ENCODE assay signal across 21 cellular contexts in genomic region chr14:24715239-24715638, GRCh38.
A peak's percentile ranks its signal among the peaks of the same experiment; 100 is the strongest.
DNase-seq lines count a peak whose midpoint lies in the region; ATAC-seq and FAIRE-seq lines count a peak whose summit lies in the region.
"Had no signal": no experiment of that assay in that cellular context is flagged by ENCODE, and none has a peak within 500 bp of the region (broad histone marks: within the 10 kb centered on the region; RNA-seq: fewer than 3 reads in every experiment).

No MANE protein-coding gene starts in this region.

- no peak overlapping the region for H2BK5ac ChIP-seq in trophoblast cell (ENCODE audit: low read depth, low read length, poor library complexity)

- no peak overlapping the region for H3K27ac Mint-ChIP-seq in activated CD4-positive, alpha-beta memory T cell treated with anti-CD3 and anti-CD28 coated beads for 36 hours
- H3K27ac Mint-ChIP-seq in activated CD4-positive, alpha-beta memory T cell treated with anti-CD3 and anti-CD28 coated beads, Interleukin-2, amount 10 ng/mL, durations not matched to agents 7 days and 5 days = no peak overlapping the region
- H3K27ac Mint-ChIP-seq in activated naive CD8-positive, alpha-beta T cell treated with anti-CD3 and anti-CD28 coated beads, Interleukin-2, amount 50 U/mL, for 24 hours = no peak overlapping the region
- H3K27ac Mint-ChIP-seq in activated naive CD8-positive, alpha-beta T cell treated with anti-CD3 and anti-CD28 coated beads for 36 hours = no peak overlapping the region
- H3K27ac Mint-ChIP-seq: CD4-positive, alpha-beta memory T cell had no signal

- H3K36me3 ChIP-seq in trophoblast cell (ENCODE audit: control insufficient read depth in 1 of 2, insufficient read depth in 2 of 2, low read length in 2 of 2) = no peaks in the 10 kb centered on the region
- H3K36me3 ChIP-seq: BLaER1 had no signal

- POLR2A ChIA-PET in activated CD4-positive, alpha-beta memory T cell treated with anti-CD3 and anti-CD28 coated beads for 36 hours (lab: Charles Lee) = interaction anchor here (1.3 kb wide), 1 partner anchor 22 kb away, joined by 4 read pairs; no protein-coding TSS in a partner anchor
- POLR2A ChIA-PET in activated CD4-positive, alpha-beta memory T cell treated with anti-CD3 and anti-CD28 coated beads, Interleukin-2, amount 10 ng/mL, durations not matched to agents 7 days and 5 days (lab: Charles Lee) = no interaction called here

- no peak overlapping the region for H3K4me3 Mint-ChIP-seq in activated CD4-positive, alpha-beta memory T cell treated with anti-CD3 and anti-CD28 coated beads for 36 hours
- H3K4me3 Mint-ChIP-seq in activated CD4-positive, alpha-beta memory T cell treated with anti-CD3 and anti-CD28 coated beads, Interleukin-2, amount 10 ng/mL, durations not matched to agents 7 days and 5 days = no peak overlapping the region
- H3K4me3 Mint-ChIP-seq in activated naive CD8-positive, alpha-beta T cell treated with anti-CD3 and anti-CD28 coated beads, Interleukin-2, amount 50 U/mL, for 24 hours = no peak overlapping the region
- no peak overlapping the region for H3K4me3 Mint-ChIP-seq in activated naive CD8-positive, alpha-beta T cell treated with anti-CD3 and anti-CD28 coated beads for 36 hours
- H3K4me3 Mint-ChIP-seq: CD14-positive monocyte; CD4-positive, alpha-beta memory T cell had no signal

- no peak overlapping the region for H3K4ac ChIP-seq in trophoblast cell (ENCODE audit: low read depth, low read length)

- no peaks in the 10 kb centered on the region for H3K36me3 Mint-ChIP-seq in activated CD4-positive, alpha-beta memory T cell treated with anti-CD3 and anti-CD28 coated beads for 36 hours
- no peaks in the 10 kb centered on the region for H3K36me3 Mint-ChIP-seq in activated CD4-positive, alpha-beta memory T cell treated with anti-CD3 and anti-CD28 coated beads, Interleukin-2, amount 10 ng/mL, durations not matched to agents 7 days and 5 days (ENCODE audit: low read depth)
- no peaks in the 10 kb centered on the region for H3K36me3 Mint-ChIP-seq in activated naive CD8-positive, alpha-beta T cell treated with anti-CD3 and anti-CD28 coated beads, Interleukin-2, amount 50 U/mL, for 24 hours (ENCODE audit: low read depth)
- H3K36me3 Mint-ChIP-seq in activated naive CD8-positive, alpha-beta T cell treated with anti-CD3 and anti-CD28 coated beads for 36 hours = no peaks in the 10 kb centered on the region
- H3K36me3 Mint-ChIP-seq: CD14-positive monocyte; CD4-positive, alpha-beta memory T cell had no signal

- no CpG with 5 or more reads among the region's 2 CpGs for WGBS in trophoblast cell (ENCODE audit: extremely low coverage, insufficient coverage, insufficient read length)

- H4K8ac ChIP-seq in trophoblast cell (ENCODE audit: low read depth, low read length) = no peak overlapping the region

- H3K79me2 ChIP-seq in trophoblast cell (ENCODE audit: control insufficient read depth, insufficient read depth, low read length, poor library complexity) = no peaks in the 10 kb centered on the region

- no peaks in the 10 kb centered on the region for H3K79me1 ChIP-seq in trophoblast cell (ENCODE audit: low read length)

- no peak overlapping the region for H2AFZ ChIP-seq in trophoblast cell (ENCODE audit: insufficient read depth, low read length, poor library complexity)
- H2AFZ ChIP-seq: GM23248 had no signal

- FAIRE-seq in HTR-8/SVneo (lab: Jason Lieb, UNC) (no peak), RCC 7860 (lab: Jason Lieb, UNC) (no peak)
- FAIRE-seq: GM12892, GM18507, H54 had no signal

- peak; percentile 19 for DNase-seq in activated CD4-positive, alpha-beta memory T cell treated with anti-CD3 and anti-CD28 coated beads for 36 hours
- DNase-seq in activated CD4-positive, alpha-beta memory T cell treated with anti-CD3 and anti-CD28 coated beads, Interleukin-2, amount 10 ng/mL, durations not matched to agents 7 days and 5 days = no peak
- no peak for DNase-seq in activated naive CD8-positive, alpha-beta T cell treated with anti-CD3 and anti-CD28 coated beads, Interleukin-2, amount 50 U/mL, for 24 hours
- no peak for DNase-seq in activated naive CD8-positive, alpha-beta T cell treated with anti-CD3 and anti-CD28 coated beads for 36 hours
- no peak for DNase-seq in trophoblast cell
- DNase-seq in HTR-8/SVneo (ENCODE audit: insufficient read length, low spot score) = no peak
- DNase-seq in RCC 7860 (ENCODE audit: low spot score) = no peak
- DNase-seq in NCI-H2196 treated with DMSO at 0.1 percent for 48 hours (lab: John Stamatoyannopoulos, UW; ENCODE audit: unreplicated experiment) = no peak
- DNase-seq: 8988T; CD4-positive, alpha-beta memory T cell; DMS153; DMS79; GDM1; GM23248; HCEC 1CT had no signal

- peaks cover 4% of the 10 kb centered on the region for H3K9me3 ChIP-seq in trophoblast cell (ENCODE audit: insufficient read depth, low read depth, low read length)
- H3K9me3 ChIP-seq: BLaER1 had no signal

- ATAC-seq in activated naive CD8-positive, alpha-beta T cell treated with anti-CD3 and anti-CD28 coated beads, Interleukin-2, amount 50 U/mL, for 24 hours = peak; percentile 58

- no peaks in the 10 kb centered on the region for H3K4me1 ChIP-seq in trophoblast cell (ENCODE audit: control insufficient read depth in 1 of 2, insufficient read depth in 2 of 2, low read length in 2 of 2)
- H3K4me1 ChIP-seq: BLaER1 had no signal

- H3K9me3 Mint-ChIP-seq in activated CD4-positive, alpha-beta memory T cell treated with anti-CD3 and anti-CD28 coated beads for 36 hours = no peaks in the 10 kb centered on the region
- H3K9me3 Mint-ChIP-seq in activated CD4-positive, alpha-beta memory T cell treated with anti-CD3 and anti-CD28 coated beads, Interleukin-2, amount 10 ng/mL, durations not matched to agents 7 days and 5 days = no peaks in the 10 kb centered on the region
- H3K9me3 Mint-ChIP-seq in activated naive CD8-positive, alpha-beta T cell treated with anti-CD3 and anti-CD28 coated beads, Interleukin-2, amount 50 U/mL, for 24 hours = no peaks in the 10 kb centered on the region
- no peaks in the 10 kb centered on the region for H3K9me3 Mint-ChIP-seq in activated naive CD8-positive, alpha-beta T cell treated with anti-CD3 and anti-CD28 coated beads for 36 hours
- H3K9me3 Mint-ChIP-seq: CD4-positive, alpha-beta memory T cell had no signal

- peak overlapping the region; percentile 40 for H3K23ac ChIP-seq in trophoblast cell (ENCODE audit: low read length)

- no peak overlapping the region for H3K4me2 ChIP-seq in trophoblast cell (ENCODE audit: low read length)
- H3K4me2 ChIP-seq: BLaER1 had no signal

- no peak overlapping the region for H3K27ac ChIP-seq in trophoblast cell (ENCODE audit: low read depth, low read length)
- H3K27ac ChIP-seq: BLaER1, GM23248, HL-60 had no signal

- H3K14ac ChIP-seq in trophoblast cell (ENCODE audit: low read length) = no peak overlapping the region

- H2AK5ac ChIP-seq in trophoblast cell (ENCODE audit: low read length) = no peak overlapping the region

- H2BK120ac ChIP-seq in trophoblast cell (ENCODE audit: insufficient read depth, low read length, poor library complexity) = no peak overlapping the region

- H3K4me1 Mint-ChIP-seq in activated CD4-positive, alpha-beta memory T cell treated with anti-CD3 and anti-CD28 coated beads for 36 hours (ENCODE audit: low read depth) = peaks cover 4% of the 10 kb centered on the region
- no peaks in the 10 kb centered on the region for H3K4me1 Mint-ChIP-seq in activated CD4-positive, alpha-beta memory T cell treated with anti-CD3 and anti-CD28 coated beads, Interleukin-2, amount 10 ng/mL, durations not matched to agents 7 days and 5 days
- H3K4me1 Mint-ChIP-seq in activated naive CD8-positive, alpha-beta T cell treated with anti-CD3 and anti-CD28 coated beads, Interleukin-2, amount 50 U/mL, for 24 hours = peaks cover 7% of the 10 kb centered on the region
- H3K4me1 Mint-ChIP-seq in activated naive CD8-positive, alpha-beta T cell treated with anti-CD3 and anti-CD28 coated beads for 36 hours = peaks cover 3% of the 10 kb centered on the region
- H3K4me1 Mint-ChIP-seq: CD4-positive, alpha-beta memory T cell had no signal

- CTCF ChIA-PET in activated CD4-positive, alpha-beta memory T cell treated with anti-CD3 and anti-CD28 coated beads for 36 hours (lab: Charles Lee) = no interaction called here
- CTCF ChIA-PET in activated CD4-positive, alpha-beta memory T cell treated with anti-CD3 and anti-CD28 coated beads, Interleukin-2, amount 10 ng/mL, durations not matched to agents 7 days and 5 days (lab: Charles Lee) = no interaction called here

- no peak overlapping the region for H4K91ac ChIP-seq in trophoblast cell (ENCODE audit: low read depth, low read length)

- intact Hi-C loops in activated CD4-positive, alpha-beta memory T cell treated with anti-CD3 and anti-CD28 coated beads for 36 hours (cut with micrococcal nuclease) = no loop called here

- no peak overlapping the region for H4K12ac ChIP-seq in trophoblast cell (ENCODE audit: low read depth, low read length)

- no peak overlapping the region for H3K18ac ChIP-seq in trophoblast cell (ENCODE audit: low read length)

- peaks cover 6% of the 10 kb centered on the region for H3K27me3 Mint-ChIP-seq in activated CD4-positive, alpha-beta memory T cell treated with anti-CD3 and anti-CD28 coated beads for 36 hours
- peaks cover 9% of the 10 kb centered on the region for H3K27me3 Mint-ChIP-seq in activated CD4-positive, alpha-beta memory T cell treated with anti-CD3 and anti-CD28 coated beads, Interleukin-2, amount 10 ng/mL, durations not matched to agents 7 days and 5 days
- H3K27me3 Mint-ChIP-seq in activated naive CD8-positive, alpha-beta T cell treated with anti-CD3 and anti-CD28 coated beads, Interleukin-2, amount 50 U/mL, for 24 hours = peaks cover 22% of the 10 kb centered on the region
- peaks cover 19% of the 10 kb centered on the region for H3K27me3 Mint-ChIP-seq in activated naive CD8-positive, alpha-beta T cell treated with anti-CD3 and anti-CD28 coated beads for 36 hours

- no peaks in the 10 kb centered on the region for H3K27me3 ChIP-seq in trophoblast cell (ENCODE audit: insufficient read depth, low read length)
- H3K27me3 ChIP-seq: BLaER1 had no signal

- no peak overlapping the region for H3K4me3 ChIP-seq in trophoblast cell (ENCODE audit: low read depth, low read length)
- H3K4me3 ChIP-seq: BLaER1, GM23248 had no signal

- no peak overlapping the region for H3K9ac ChIP-seq in trophoblast cell (ENCODE audit: low read length)
- H3K9ac ChIP-seq: BLaER1, GM23248 had no signal

- no peak overlapping the region for H2BK12ac ChIP-seq in trophoblast cell (ENCODE audit: low read length)
